ENCODE assay signal across 13 cellular contexts in genomic region chr20:60695223-60695622, GRCh38.
DNase-seq lines count a peak whose midpoint lies in the region; ATAC-seq, FAIRE-seq and TF ChIP-seq lines count a peak whose summit lies in the region.
"Had no signal": no experiment of that assay in that cellular context is flagged by ENCODE, and none has a peak within 500 bp of the region (broad histone marks: within the 10 kb centered on the region; RNA-seq: fewer than 3 reads in every experiment).

No MANE protein-coding gene starts in this region.

- in situ Hi-C loops in HepG2 (cut with HindIII; ENCODE audit: extremely low pct_ligation_motif_present, low pct_unique_long_range_greater_than_20kb): no loop called here

- H3K9ac ChIP-seq in astrocyte (ENCODE audit: low read length) (no peak overlapping the region), HepG2 (ENCODE audit: insufficient read depth, low read depth, low read length) (no peak overlapping the region)

- H2AFZ ChIP-seq in astrocyte (ENCODE audit: low read depth, low read length) (peak overlapping the region; percentile 38), HepG2 (ENCODE audit: low read length) (no peak overlapping the region)

- H3K36me3 Mint-ChIP-seq in HFFc6 (ENCODE audit: low read depth) (no peaks in the 10 kb centered on the region), astrocyte (ENCODE audit: low read depth, unreplicated experiment) (peaks cover 2% of the 10 kb centered on the region)

- intact Hi-C loops in HepG2 (cut with micrococcal nuclease; ENCODE audit: unreplicated experiment): no loop called here
- intact Hi-C loops in uterus (cut with DNase I; ENCODE audit: low total_unique reads): no loop called here

- H3K79me2 ChIP-seq in astrocyte (ENCODE audit: insufficient read depth, low read length) (no peaks in the 10 kb centered on the region), HepG2 (ENCODE audit: insufficient read depth, low read length) (no peaks in the 10 kb centered on the region)

- peak; percentile 32 for DNase-seq in AG08396 (ENCODE audit: low spot score)
- DNase-seq in HFFc6: peak; percentile 90
- peak; percentile 96 for DNase-seq in astrocyte (ENCODE audit: low read depth)
- DNase-seq in HepG2 (ENCODE audit: low spot score): no peak
- no peak for DNase-seq in uterus
- DNase-seq in globus pallidus (ENCODE audit: low spot score): no peak
- no peak for DNase-seq in occipital lobe (lab: John Stamatoyannopoulos, UW)
- DNase-seq: GOT3, NCI-H2171 treated with DMSO at 0.1 percent for 48 hours, spleen, thyroid gland had no signal

- no peak for ATAC-seq in HepG2
- no peak for ATAC-seq in GM21515 (IDR thresholded peaks at IDR 0.05; ENCODE audit: unreplicated experiment)

- peak overlapping the region; percentile 84 for H3K27ac Mint-ChIP-seq in HFFc6
- H3K27ac Mint-ChIP-seq in astrocyte (ENCODE audit: unreplicated experiment): peak overlapping the region; percentile 83

- no TSS peak for BruUV-seq in HepG2 (replicated peaks; lab: Mats Ljungman, UMichigan)

- H3K9me3 ChIP-seq in astrocyte (ENCODE audit: insufficient read depth, low read depth, low read length) (no peaks in the 10 kb centered on the region), HepG2 (ENCODE audit: low read length) (peaks cover 85% of the 10 kb centered on the region), uterus (no peaks in the 10 kb centered on the region)
- H3K9me3 ChIP-seq: spleen, thyroid gland had no signal

- no peak for TF ChIP-seq RAD21 in HepG2 (CRISPR knock-in tag; IDR thresholded peaks at IDR 0.05)

- H3K27ac ChIP-seq in astrocyte (ENCODE audit: low read depth, low read length) (peak overlapping the region; percentile 66), HepG2 (ENCODE audit: extremely low read length, insufficient read depth, low read length) (no peak overlapping the region), uterus (no peak overlapping the region)
- H3K27ac ChIP-seq: spleen, thyroid gland had no signal

- peaks cover 46% of the 10 kb centered on the region for H3K4me1 Mint-ChIP-seq in HFFc6 (ENCODE audit: low read depth)
- peaks cover 30% of the 10 kb centered on the region for H3K4me1 Mint-ChIP-seq in astrocyte (ENCODE audit: low read depth, unreplicated experiment)

- H3K4me3 Mint-ChIP-seq in HFFc6 (peak overlapping the region; percentile 1; the same call in 1 of the 2 replicates), astrocyte (ENCODE audit: unreplicated experiment) (no peak overlapping the region)

- H3K36me3 ChIP-seq in astrocyte (ENCODE audit: insufficient read depth, low read length) (no peaks in the 10 kb centered on the region), HepG2 (replicated peaks in 1 of 2; ENCODE audit: control insufficient read depth in 1 of 2, insufficient read depth in 2 of 2, low read length in 2 of 2) (no peaks in the 10 kb centered on the region), uterus (no peaks in the 10 kb centered on the region)
- H3K36me3 ChIP-seq: spleen, thyroid gland had no signal

- H3K9me3 Mint-ChIP-seq in HFFc6 (peaks cover 5% of the 10 kb centered on the region; the same call in 1 of the 2 replicates), astrocyte (ENCODE audit: unreplicated experiment) (no peaks in the 10 kb centered on the region)

- FAIRE-seq in astrocyte (lab: Jason Lieb, UNC): peak; percentile 74
- FAIRE-seq in HepG2 (lab: Jason Lieb, UNC): no peak

- H4K20me1 ChIP-seq in astrocyte (ENCODE audit: insufficient read depth, low read length): no peaks in the 10 kb centered on the region
- no peaks in the 10 kb centered on the region for H4K20me1 ChIP-seq in HepG2 (ENCODE audit: insufficient read depth, low read length)

- H3K4me2 ChIP-seq in astrocyte (ENCODE audit: low read length): peak overlapping the region; percentile 76
- no peak overlapping the region for H3K4me2 ChIP-seq in HepG2 (ENCODE audit: low read depth, low read length)

- H3K4me1 ChIP-seq in astrocyte (ENCODE audit: insufficient read depth, low read length) (peaks cover 16% of the 10 kb centered on the region), HepG2 (ENCODE audit: insufficient read depth, low read length) (no peaks in the 10 kb centered on the region), uterus (no peaks in the 10 kb centered on the region)
- H3K4me1 ChIP-seq: spleen, thyroid gland had no signal

- TF ChIP-seq EP300 in HepG2 (IDR thresholded peaks at IDR 0.05; ENCODE audit: low read depth in 2 of 2, low read length in 2 of 2) (no peak), HepG2 (CRISPR knock-in tag; IDR thresholded peaks at IDR 0.05; ENCODE audit: borderline replicate concordance) (no peak)

- 6% methylated on average over 5 of the region's 5 CpGs for WGBS in HepG2 (ENCODE audit: low lambda C conversion rate)

- TF ChIP-seq POLR2A in HepG2 (IDR thresholded peaks at IDR 0.05; ENCODE audit: insufficient read depth in 1 of 2, low read depth in 2 of 2, low read length in 2 of 2) (no peak), uterus (IDR thresholded peaks at IDR 0.05) (no peak)

- CTCF ChIA-PET in HepG2 (lab: Yijun Ruan, JAX; ENCODE audit: low intra/inter-chr PET ratio, low total read pairs): no interaction called here

- H3K4me3 ChIP-seq in astrocyte (ENCODE audit: insufficient read depth, low read depth, low read length) (no peak overlapping the region), HepG2 (replicated peaks in 1 of 3; ENCODE audit: insufficient read depth in 1 of 3, low read depth in 2 of 3, low read length in 3 of 3) (no peak overlapping the region), uterus (no peak overlapping the region)
- H3K4me3 ChIP-seq: lung, spleen, thyroid gland had no signal

- no peaks in the 10 kb centered on the region for H3K27me3 Mint-ChIP-seq in HFFc6 (ENCODE audit: insufficient read depth)
- H3K27me3 Mint-ChIP-seq in astrocyte (ENCODE audit: low read depth, unreplicated experiment): no peaks in the 10 kb centered on the region

- no peak for TF ChIP-seq CTCF in HFFc6 (IDR thresholded peaks at IDR 0.05)
- TF ChIP-seq CTCF in astrocyte (IDR thresholded peaks at IDR 0.05; ENCODE audit: insufficient read depth, low read depth, low read length): no peak
- TF ChIP-seq CTCF in HepG2 (CRISPR knock-in tag; IDR thresholded peaks at IDR 0.05): no peak
- TF ChIP-seq CTCF in uterus (IDR thresholded peaks at IDR 0.05): no peak

- POLR2A ChIA-PET in HepG2 (lab: Yijun Ruan, JAX): no interaction called here

- H3K27me3 ChIP-seq in astrocyte (ENCODE audit: insufficient read depth, low read length) (no peaks in the 10 kb centered on the region), HepG2 (ENCODE audit: control insufficient read depth in 1 of 2, insufficient read depth in 2 of 2, low read length in 2 of 2) (no peaks in the 10 kb centered on the region), uterus (no peaks in the 10 kb centered on the region)
- H3K27me3 ChIP-seq: thyroid gland had no signal

TF ChIP-seq in HepG2, 621 proteins besides CTCF, POLR2A, EP300 and RAD21:
- TF ChIP-seq MAFK (conservative IDR thresholded peaks at IDR 0.05 in 1 of 2, IDR thresholded peaks at IDR 0.05 in 1 of 2; ENCODE audit: low read length in 2 of 2) (peak; percentile 94 to 97), LBX2 (CRISPR knock-in tag; IDR thresholded peaks at IDR 0.05; ENCODE audit: borderline replicate concordance) (no peak), MAFF (IDR thresholded peaks at IDR 0.05; ENCODE audit: low read depth, low read length) (peak; percentile 93)

Comparison
In these comparisons a context has a peak if more than half of its experiments do, and no peak if none do; other contexts are left out.
1. DNase-seq: peak in AG08396 (single experiment), HFFc6 (single experiment) and astrocyte (single experiment); none in HepG2 (single experiment), uterus (0 of 2), globus pallidus (single experiment) and occipital lobe (single experiment).